ENCODE assay signal across 28 cellular contexts in genomic region chr15:91290553-91290952, GRCh38.
"Had no signal": no experiment of that assay in that cellular context is flagged by ENCODE, and none has a peak within 500 bp of the region (broad histone marks: within the 10 kb centered on the region; RNA-seq: fewer than 3 reads in every experiment).

No MANE protein-coding gene starts in this region.

- H3K27me3 ChIP-seq: pancreas, tibial nerve, uterus had no signal

- H3K4me1 ChIP-seq: left lung, lower lobe of right lung, pancreas, prostate gland, sigmoid colon, tibial nerve, uterus had no signal

- H3K36me3 ChIP-seq: left lung, lower lobe of right lung, pancreas, prostate gland, sigmoid colon, tibial nerve, uterus had no signal

- H3K9me3 ChIP-seq: left lung, lower lobe of right lung, pancreas, prostate gland, sigmoid colon, tibial nerve, uterus had no signal

- DNase-seq: hippocampal formation; immature natural killer cell; kidney; left colon; left lung; lower lobe of right lung; mammary epithelial cell; mesenchymal stem cell; naive thymus-derived CD8-positive, alpha-beta T cell; nucleus accumbens; pancreas; posterior cingulate gyrus; retina; right cardiac atrium; sigmoid colon; stimulated activated CD4-positive, alpha-beta T cell treated with anti-CD3 and anti-CD28 coated beads, Interleukin-1b, Interleukin-23, amount 100 ng/mL, for 48 hours; stimulated activated CD4-positive, alpha-beta T cell treated with anti-CD3 and anti-CD28 coated beads, Interleukin-2, amount 100 ng/mL, for 48 hours; stimulated activated CD4-positive, alpha-beta T cell treated with anti-CD3 and anti-CD28 coated beads, Interleukin-4, amount 100 ng/mL, for 4 hours; stimulated activated CD8-positive, alpha-beta memory T cell treated with anti-CD3 and anti-CD28 coated beads, Interleukin-4, amount 100 ng/mL, for 48 hours; stimulated activated naive CD4-positive, alpha-beta T cell treated with Interleukin-2 at 50 U/mL for 16 hours; stimulated activated naive CD8-positive, alpha-beta T cell treated with anti-CD3 and anti-CD28 coated beads, Interleukin-15, amount 100 ng/mL, for 72 hours; substantia nigra; uterus had no signal

- H3K4me3 ChIP-seq: left lung, lower lobe of right lung, pancreas, prostate gland, sigmoid colon, smooth muscle cell, tibial nerve, uterus had no signal

- H3K27ac ChIP-seq: left lung, lower lobe of right lung, pancreas, prostate gland, sigmoid colon, tibial nerve, uterus had no signal

- FAIRE-seq: islet of Langerhans had no signal

- ATAC-seq: left colon; left lung; lower lobe of right lung; naive thymus-derived CD8-positive, alpha-beta T cell; pancreas; right cardiac atrium; stimulated activated memory B cell treated with anti-CD40 and anti-IgM and Interleukin-4, amounts not matched to agents 10 μg/mL and 1 μg/mL and 100 μg/mL, for 72 hours; stimulated activated naive CD8-positive, alpha-beta T cell treated with anti-CD3 and anti-CD28 coated beads, Interleukin-15, amount 100 ng/mL, for 72 hours had no signal

- H3K4me2 ChIP-seq: smooth muscle cell had no signal
